Comparison of ENCODE assay signal across 13 cellular contexts in genomic region chr11:729492-730074, GRCh38. TPM values are rescaled to one million over a fixed set of nuclear protein-coding genes. Genes with fewer than 3 reads are reported as not detected.
DNase-seq lines count a peak whose midpoint lies in the region; FAIRE-seq and TF ChIP-seq lines count a peak whose summit lies in the region.
"Had no signal": no experiment of that assay in that cellular context is flagged by ENCODE, and none has a peak within 500 bp of the region (broad histone marks: within the 10 kb centered on the region; RNA-seq: fewer than 3 reads in every experiment).

No MANE protein-coding gene starts in this region.

- no peak overlapping the region for H4K8ac ChIP-seq in mesenchymal stem cell (ENCODE audit: low read length)

- no peak overlapping the region for H3K4me3 ChIP-seq in mesenchymal stem cell (ENCODE audit: insufficient read depth in 1 of 2, low read depth in 1 of 2, low read length in 2 of 2)
- H3K4me3 ChIP-seq: skin epidermis, upper lobe of right lung had no signal

- no peak overlapping the region for H2BK15ac ChIP-seq in mesenchymal stem cell (ENCODE audit: low read depth, poor library complexity, severe bottlenecking)

- no peak for TF ChIP-seq POLR2A in GM12892 (IDR thresholded peaks at IDR 0.05; ENCODE audit: low read depth, low read length)

- H3K9ac ChIP-seq in mesenchymal stem cell (ENCODE audit: low read length) = peak overlapping the region; percentile 29

- H4K91ac ChIP-seq in mesenchymal stem cell (ENCODE audit: low read length) = no peak overlapping the region

- DNase-seq in COLO829 (ENCODE audit: low spot score) (peak; percentile 62), mesenchymal stem cell (no peak), GM12892 (ENCODE audit: insufficient read length) (no peak), HFFc6 (no peak), G401 (ENCODE audit: low spot score) (no peak)
- DNase-seq: activated CD4-positive, alpha-beta T cell treated with anti-CD3 and anti-CD28 coated beads, Interleukin-2, amount 50 U/mL, for 48 hours; activated gamma-delta T cell; cerebellar nuclear complex; NCI-H2171; PC-3; upper lobe of right lung had no signal

- peaks cover 4% of the 10 kb centered on the region for H3K79me1 ChIP-seq in mesenchymal stem cell (replicated peaks; ENCODE audit: low read length, poor library complexity, severe bottlenecking)

- no peak overlapping the region for H2BK5ac ChIP-seq in mesenchymal stem cell (ENCODE audit: low read depth, low read length, poor library complexity, severe bottlenecking)

- no peak overlapping the region for H3K18ac ChIP-seq in mesenchymal stem cell (ENCODE audit: low read depth in 1 of 2, low read length in 2 of 2)

- H3K27me3 ChIP-seq in mesenchymal stem cell (ENCODE audit: control insufficient read depth in 1 of 2, insufficient read depth in 1 of 2, low read length in 2 of 2) = peaks cover 0 to 26% of the 10 kb centered on the region in 2 experiments

- no peak overlapping the region for H3K4me2 ChIP-seq in mesenchymal stem cell (ENCODE audit: low read length, poor library complexity, severe bottlenecking)

- no peaks in the 10 kb centered on the region for H3K9me3 Mint-ChIP-seq in HFFc6

- no peak overlapping the region for H3K27ac Mint-ChIP-seq in HFFc6

- peaks cover 5 to 33% of the 10 kb centered on the region in 2 experiments for H3K36me3 ChIP-seq in mesenchymal stem cell (ENCODE audit: control insufficient read depth in 1 of 2, insufficient read depth in 2 of 2, low read depth in 1 of 2, low read length in 2 of 2)
- H3K36me3 ChIP-seq: upper lobe of right lung had no signal

- no peak overlapping the region for H3K14ac ChIP-seq in mesenchymal stem cell (ENCODE audit: low read length in 2 of 2)

- WGBS in mesenchymal stem cell = 83% methylated on average over 15 of the region's 17 CpGs

- H3K4me1 ChIP-seq in mesenchymal stem cell (ENCODE audit: control insufficient read depth, insufficient read depth, low read depth, low read length) = peaks cover 45% of the 10 kb centered on the region

- H3K27ac ChIP-seq in angular gyrus (ENCODE audit: low read depth, low read length) (peak overlapping the region; percentile 98), mesenchymal stem cell (ENCODE audit: low read length, poor library complexity, severe bottlenecking) (no peak overlapping the region)
- H3K27ac ChIP-seq: upper lobe of right lung had no signal

- no peak overlapping the region for H2AFZ ChIP-seq in mesenchymal stem cell (ENCODE audit: low read depth, low read length)

- no peaks in the 10 kb centered on the region for H3K36me3 Mint-ChIP-seq in HFFc6 (ENCODE audit: low read depth)

- H2BK12ac ChIP-seq in mesenchymal stem cell (ENCODE audit: low read length in 2 of 2) = no peak overlapping the region

- H2BK120ac ChIP-seq in mesenchymal stem cell (ENCODE audit: low read depth, low read length) = no peak overlapping the region

- no peak overlapping the region for H3K4me3 Mint-ChIP-seq in HFFc6

- no peak overlapping the region for H3K4ac ChIP-seq in mesenchymal stem cell (ENCODE audit: low read depth in 1 of 2, low read length in 2 of 2)

- FAIRE-seq in GM12892 (lab: Jason Lieb, UNC) = no peak

- in situ Hi-C loops in G401 (cut with HindIII; ENCODE audit: low sequenced_read_pairs) = no loop called here

- H3K4me1 Mint-ChIP-seq in HFFc6 (ENCODE audit: low read depth) = peaks cover 8% of the 10 kb centered on the region; the same call in 1 of the 2 replicates

- no peaks in the 10 kb centered on the region for H3K9me3 ChIP-seq in mesenchymal stem cell (ENCODE audit: control insufficient read depth, low read length)
- H3K9me3 ChIP-seq: upper lobe of right lung had no signal

- no peak for TF ChIP-seq CTCF in HFFc6 (IDR thresholded peaks at IDR 0.05)

- H3K23ac ChIP-seq in mesenchymal stem cell (ENCODE audit: low read length in 2 of 2) = no peak overlapping the region

- H2AK5ac ChIP-seq in mesenchymal stem cell (ENCODE audit: low read length, severe bottlenecking) = no peak overlapping the region

- peaks cover 10% of the 10 kb centered on the region for H3K27me3 Mint-ChIP-seq in HFFc6 (ENCODE audit: insufficient read depth)

RNA-seq across cellular contexts. Expression of gene TALDO1, which starts 17.7 kb away (rescaled TPM):
- polyA plus RNA-seq in mesenchymal stem cell (2013, experiment 1 of 2) = 215 TPM
- 211 TPM for polyA plus RNA-seq in mesenchymal stem cell (2013, experiment 2 of 2)
- polyA plus RNA-seq in GM12892 (2012; ENCODE audit: missing spikeins) = 113 TPM
- 100 to 1,000 TPM; 230 to 351 (median 300) TPM for total RNA-seq in HFFc6 (2021; fragmentation: NEBNext Ultra II Directional; extraction: Animal tissue kit (Norgen Biotek cat#: 25700))
- 201 and 229 TPM in 2 replicates for total RNA-seq in G401 (2014; rRNA removed; shearing (Covaris generic))

RNA-seq across cellular contexts. Expression of gene EPS8L2, which starts 23.6 kb away (rescaled TPM):
- polyA plus RNA-seq in mesenchymal stem cell (2013, experiment 1 of 2) = 16.2 TPM
- polyA plus RNA-seq in mesenchymal stem cell (2013, experiment 2 of 2) = 17.4 TPM
- 13.7 TPM for polyA plus RNA-seq in GM12892 (2012; ENCODE audit: missing spikeins)
- 10 to 100 TPM; 55.5 to 70.1 (median 65.1) TPM for total RNA-seq in HFFc6 (2021; fragmentation: NEBNext Ultra II Directional; extraction: Animal tissue kit (Norgen Biotek cat#: 25700))
- total RNA-seq in G401 (2014; rRNA removed; shearing (Covaris generic)) = 18.2 and 27.9 TPM in 2 replicates

RNA-seq across cellular contexts. Expression of gene TMEM80, which starts 34.0 kb away (rescaled TPM):
- 13.4 TPM for polyA plus RNA-seq in mesenchymal stem cell (2013, experiment 1 of 2)
- polyA plus RNA-seq in mesenchymal stem cell (2013, experiment 2 of 2) = 15.6 TPM
- 13.3 TPM for polyA plus RNA-seq in GM12892 (2012; ENCODE audit: missing spikeins)
- total RNA-seq in HFFc6 (2021; fragmentation: NEBNext Ultra II Directional; extraction: Animal tissue kit (Norgen Biotek cat#: 25700)) = 10 to 100 TPM; 16.9 to 24.5 (median 19.3) TPM
- total RNA-seq in G401 (2014; rRNA removed; shearing (Covaris generic)) = 14.8 and 19.8 TPM in 2 replicates

RNA-seq across cellular contexts. Expression of gene DEAF1, which starts 34.6 kb away (rescaled TPM):
- polyA plus RNA-seq in mesenchymal stem cell (2013, experiment 1 of 2) = 21.2 TPM
- polyA plus RNA-seq in mesenchymal stem cell (2013, experiment 2 of 2) = 20.6 TPM
- 23.2 TPM for polyA plus RNA-seq in GM12892 (2012; ENCODE audit: missing spikeins)
- 10 to 100 TPM; 32.2 to 48.1 (median 34.6) TPM for total RNA-seq in HFFc6 (2021; fragmentation: NEBNext Ultra II Directional; extraction: Animal tissue kit (Norgen Biotek cat#: 25700))
- 70.5 and 73.2 TPM in 2 replicates for total RNA-seq in G401 (2014; rRNA removed; shearing (Covaris generic))

RNA-seq across cellular contexts. Expression of gene GATD1, which starts 47.7 kb away (rescaled TPM):
- 50.4 TPM for polyA plus RNA-seq in mesenchymal stem cell (2013, experiment 1 of 2)
- 43.7 TPM for polyA plus RNA-seq in mesenchymal stem cell (2013, experiment 2 of 2)
- polyA plus RNA-seq in GM12892 (2012; ENCODE audit: missing spikeins) = 19.1 TPM
- 10 to 100 TPM; 61.0 to 72.7 (median 68.1) TPM for total RNA-seq in HFFc6 (2021; fragmentation: NEBNext Ultra II Directional; extraction: Animal tissue kit (Norgen Biotek cat#: 25700))
- 56.6 and 63.4 TPM in 2 replicates for total RNA-seq in G401 (2014; rRNA removed; shearing (Covaris generic))
